In the genomic region with DNA sequence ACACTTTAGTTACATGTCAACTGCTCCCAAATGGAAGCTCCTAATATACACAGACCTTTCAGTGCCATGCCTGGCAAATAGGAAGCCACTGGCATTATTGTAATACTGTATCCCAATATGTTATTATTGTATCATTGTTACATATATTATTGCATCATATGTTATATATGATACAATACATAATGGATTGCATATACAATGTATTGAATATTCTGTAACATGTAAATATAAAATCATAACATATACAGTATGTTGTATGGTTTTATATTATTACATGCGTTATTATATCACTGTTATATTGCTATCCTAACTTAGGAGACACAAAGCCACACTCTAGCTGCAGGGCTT, we compare ENCODE assay signal across 16 cellular contexts. TPM values are rescaled to one million over a fixed set of nuclear protein-coding genes. Genes with fewer than 3 reads are reported as not detected.
DNase-seq lines count a peak whose midpoint lies in the region; ATAC-seq, FAIRE-seq and TF ChIP-seq lines count a peak whose summit lies in the region.
"Had no signal": no experiment of that assay in that cellular context is flagged by ENCODE, and none has a peak within 500 bp of the region (broad histone marks: within the 10 kb centered on the region; RNA-seq: fewer than 3 reads in every experiment).

No MANE protein-coding gene starts in this region.

- H3K4me1 ChIP-seq in GM23338 (ENCODE audit: insufficient read depth) = peaks cover 77% of the 10 kb centered on the region
- peaks cover 9% of the 10 kb centered on the region for H3K4me1 ChIP-seq in astrocyte (ENCODE audit: insufficient read depth, low read length)
- peaks cover 0 to 79% (median 58%) of the 10 kb centered on the region in 4 donors for H3K4me1 ChIP-seq in sigmoid colon

- H3K4me1 Mint-ChIP-seq in activated T-cell treated with anti-CD3 and anti-CD28 coated beads, Interleukin-2, amount 50 U/mL, for 24 hours (ENCODE audit: low read depth) = peaks cover 92% of the 10 kb centered on the region
- H3K4me1 Mint-ChIP-seq in activated T-cell treated with anti-CD3 and anti-CD28 coated beads, Interleukin-2, amount 50 U/mL, for 72 hours (ENCODE audit: low read depth) = peaks cover 67% of the 10 kb centered on the region
- H3K4me1 Mint-ChIP-seq in GM23338 = peaks cover 84% of the 10 kb centered on the region
- H3K4me1 Mint-ChIP-seq in astrocyte (ENCODE audit: low read depth, unreplicated experiment) = peaks cover 51% of the 10 kb centered on the region

- no peak for TF ChIP-seq POLR2A in sigmoid colon (IDR thresholded peaks at IDR 0.05)

- TF ChIP-seq CTCF in GM23338 (conservative IDR thresholded peaks at IDR 0.05; ENCODE audit: low read depth in 2 of 2) = no peak
- no peak for TF ChIP-seq CTCF in astrocyte (IDR thresholded peaks at IDR 0.05; ENCODE audit: insufficient read depth, low read depth, low read length)
- no peak for TF ChIP-seq CTCF in sigmoid colon (IDR thresholded peaks at IDR 0.05)

- no peak overlapping the region for H3K4me3 ChIP-seq in GM23338
- no peak overlapping the region for H3K4me3 ChIP-seq in astrocyte (ENCODE audit: insufficient read depth, low read depth, low read length)
- H3K4me3 ChIP-seq in sigmoid colon = no peak overlapping the region
- H3K4me3 ChIP-seq: PC-9 had no signal

- H3K36me3 ChIP-seq in GM23338 (ENCODE audit: insufficient read depth) (no peaks in the 10 kb centered on the region), astrocyte (ENCODE audit: insufficient read depth, low read length) (no peaks in the 10 kb centered on the region), sigmoid colon (no peaks in the 10 kb centered on the region)

- H3K27ac Mint-ChIP-seq in activated T-cell treated with anti-CD3 and anti-CD28 coated beads, Interleukin-2, amount 50 U/mL, for 24 hours = peak overlapping the region; percentile 3
- no peak overlapping the region for H3K27ac Mint-ChIP-seq in activated T-cell treated with anti-CD3 and anti-CD28 coated beads, Interleukin-2, amount 50 U/mL, for 72 hours
- H3K27ac Mint-ChIP-seq in GM23338 = peak overlapping the region; percentile 87
- H3K27ac Mint-ChIP-seq in astrocyte (ENCODE audit: unreplicated experiment) = peak overlapping the region; percentile 59

- DNase-seq in activated T-cell treated with anti-CD3 and anti-CD28 coated beads, Interleukin-2, amount 50 U/mL, for 24 hours = no peak
- DNase-seq in activated T-cell treated with anti-CD3 and anti-CD28 coated beads, Interleukin-2, amount 50 U/mL, for 72 hours = no peak
- DNase-seq in GM23338 (ENCODE audit: low spot score) (no peak), astrocyte (ENCODE audit: low read depth) (no peak), sigmoid colon (no peak), SHP77 (lab: John Stamatoyannopoulos, UW) (no peak), foreskin melanocyte (no peak)
- DNase-seq: 8988T, Caco-2, NCI-H1092 treated with DMSO at 0.1 percent for 48 hours, NCI-H1694 treated with DMSO at 0.1 percent for 48 hours, NCI-H345, PC-9 had no signal

- no peaks in the 10 kb centered on the region for H3K27me3 Mint-ChIP-seq in activated T-cell treated with anti-CD3 and anti-CD28 coated beads, Interleukin-2, amount 50 U/mL, for 24 hours
- H3K27me3 Mint-ChIP-seq in activated T-cell treated with anti-CD3 and anti-CD28 coated beads, Interleukin-2, amount 50 U/mL, for 72 hours (ENCODE audit: low read depth) = no peaks in the 10 kb centered on the region
- H3K27me3 Mint-ChIP-seq in GM23338 (ENCODE audit: insufficient read depth, low read depth, poor library complexity) = peaks cover 6% of the 10 kb centered on the region
- H3K27me3 Mint-ChIP-seq in astrocyte (ENCODE audit: low read depth, unreplicated experiment) = no peaks in the 10 kb centered on the region

- H3K27ac ChIP-seq in GM23338 (ENCODE audit: low read depth) = peak overlapping the region; percentile 91
- no peak overlapping the region for H3K27ac ChIP-seq in astrocyte (ENCODE audit: low read depth, low read length)
- H3K27ac ChIP-seq in sigmoid colon = peak overlapping the region in 3 of 4 donors; percentile 11 to 60 (median 44)
- H3K27ac ChIP-seq: C4-2B, KMS-11, PC-9 had no signal

- H3K4me3 Mint-ChIP-seq in activated T-cell treated with anti-CD3 and anti-CD28 coated beads, Interleukin-2, amount 50 U/mL, for 24 hours = no peak overlapping the region
- H3K4me3 Mint-ChIP-seq in activated T-cell treated with anti-CD3 and anti-CD28 coated beads, Interleukin-2, amount 50 U/mL, for 72 hours = no peak overlapping the region
- no peak overlapping the region for H3K4me3 Mint-ChIP-seq in GM23338
- H3K4me3 Mint-ChIP-seq in astrocyte (ENCODE audit: unreplicated experiment) = no peak overlapping the region

- peaks cover 19% of the 10 kb centered on the region for H3K36me3 Mint-ChIP-seq in activated T-cell treated with anti-CD3 and anti-CD28 coated beads, Interleukin-2, amount 50 U/mL, for 24 hours (ENCODE audit: low read depth)
- peaks cover 0 to 2% of the 10 kb centered on the region in 2 donors for H3K36me3 Mint-ChIP-seq in activated T-cell treated with anti-CD3 and anti-CD28 coated beads, Interleukin-2, amount 50 U/mL, for 72 hours (ENCODE audit: insufficient read depth in 2 of 2)
- H3K36me3 Mint-ChIP-seq in GM23338 (ENCODE audit: low read depth) (no peaks in the 10 kb centered on the region), astrocyte (ENCODE audit: low read depth, unreplicated experiment) (peaks cover 7% of the 10 kb centered on the region)

- no peak overlapping the region for H2AFZ ChIP-seq in GM23338
- no peak overlapping the region for H2AFZ ChIP-seq in astrocyte (ENCODE audit: low read depth, low read length)
- H2AFZ ChIP-seq: PC-9 had no signal

- H3K4me2 ChIP-seq in GM23338 (peak overlapping the region; percentile 9; the same call in 1 of the 2 replicates), astrocyte (ENCODE audit: low read length) (no peak overlapping the region)
- H3K4me2 ChIP-seq: KMS-11, PC-9 had no signal

- H3K27me3 ChIP-seq in GM23338 (ENCODE audit: insufficient read depth) (no peaks in the 10 kb centered on the region), astrocyte (ENCODE audit: insufficient read depth, low read length) (no peaks in the 10 kb centered on the region), sigmoid colon (no peaks in the 10 kb centered on the region)

- no peak for FAIRE-seq in astrocyte (lab: Jason Lieb, UNC)

- H3K9ac ChIP-seq in astrocyte (ENCODE audit: low read length) = no peak overlapping the region
- H3K9ac ChIP-seq: KMS-11 had no signal

- H3K79me2 ChIP-seq in GM23338 (replicated peaks; ENCODE audit: insufficient read depth) (peaks cover 71% of the 10 kb centered on the region), astrocyte (ENCODE audit: insufficient read depth, low read length) (peaks cover 67% of the 10 kb centered on the region)

- intact Hi-C loops in sigmoid colon (cut with DNase I) = no loop called here

- no peak for TF ChIP-seq EP300 in sigmoid colon (IDR thresholded peaks at IDR 0.05)

- no peaks in the 10 kb centered on the region for H3K9me2 ChIP-seq in GM23338 (ENCODE audit: insufficient read depth)

- H3K9me3 ChIP-seq in astrocyte (ENCODE audit: insufficient read depth, low read depth, low read length) (no peaks in the 10 kb centered on the region), sigmoid colon (no peaks in the 10 kb centered on the region)
- H3K9me3 ChIP-seq: Caco-2 had no signal

- H4K20me1 ChIP-seq in GM23338 (replicated peaks; ENCODE audit: insufficient read depth) = no peaks in the 10 kb centered on the region
- peaks cover 75% of the 10 kb centered on the region for H4K20me1 ChIP-seq in astrocyte (ENCODE audit: insufficient read depth, low read length)

- no peaks in the 10 kb centered on the region for H3K9me3 Mint-ChIP-seq in activated T-cell treated with anti-CD3 and anti-CD28 coated beads, Interleukin-2, amount 50 U/mL, for 24 hours
- H3K9me3 Mint-ChIP-seq in activated T-cell treated with anti-CD3 and anti-CD28 coated beads, Interleukin-2, amount 50 U/mL, for 72 hours = no peaks in the 10 kb centered on the region
- H3K9me3 Mint-ChIP-seq in GM23338 (no peaks in the 10 kb centered on the region; the same call in 2 of the 3 replicates), astrocyte (ENCODE audit: unreplicated experiment) (no peaks in the 10 kb centered on the region)

- 94% methylated on average over 1 of the region's 1 CpG for WGBS in sigmoid colon, 2 donors

- no peaks in the 10 kb centered on the region for H3F3A ChIP-seq in GM23338 (replicated peaks; ENCODE audit: low read depth)

- ATAC-seq in activated T-cell treated with anti-CD3 and anti-CD28 coated beads, Interleukin-2, amount 50 U/mL, for 72 hours (replicated peaks in 1 of 2) = no peak
- ATAC-seq in GM23338 (no peak), GM21390 (IDR thresholded peaks at IDR 0.05; ENCODE audit: unreplicated experiment) (no peak)

TF ChIP-seq in GM23338, 12 proteins besides CTCF, POLR2A, EP300 and RAD21 (continues in another document):
- TF ChIP-seq STAT1 (IDR thresholded peaks at IDR 0.05; ENCODE audit: unreplicated experiment) (no peak), REST (IDR thresholded peaks at IDR 0.05; ENCODE audit: unreplicated experiment) (no peak), NANOG (IDR thresholded peaks at IDR 0.05; ENCODE audit: borderline replicate concordance) (no peak)

RNA-seq across cellular contexts. Expression of gene RAPGEF1, which starts 38.5 kb away (rescaled TPM):
- total RNA-seq in activated T-cell treated with anti-CD3 and anti-CD28 coated beads, Interleukin-2, amount 50 U/mL, for 72 hours = 100 to 1,000 TPM; 170 to 175 TPM
- total RNA-seq in GM23338 (2014; rRNA removed; shearing (Covaris generic)) = 80.7 and 82.8 TPM in 2 replicates
- polyA plus RNA-seq in GM23338 (2016; fragmentation: Nextera tagmentation; extraction: Ambion mirVana) (9.9 and 10.9 TPM in 2 replicates), sigmoid colon (10 to 100 TPM; 14.4 to 45.3 (median 20.3) TPM)
- total RNA-seq in astrocyte (63.2 and 76.8 TPM in 2 replicates), sigmoid colon (10 to 100 TPM; 41.7 to 58.2 (median 49.0) TPM)
